17 cellular contexts compared by ENCODE assay signal in genomic region chr12:46461907-46462605, GRCh38.
DNase-seq lines count a peak whose midpoint lies in the region; ATAC-seq, FAIRE-seq and TF ChIP-seq lines count a peak whose summit lies in the region.
"Had no signal": no experiment of that assay in that cellular context is flagged by ENCODE, and none has a peak within 500 bp of the region (broad histone marks: within the 10 kb centered on the region; RNA-seq: fewer than 3 reads in every experiment).

No MANE protein-coding gene starts in this region.

- 0 out of 2 replicates have a peak overlapping the region, but pooled peaks have one; percentile 46 for H3K14ac ChIP-seq in IMR-90 (replicated peaks; ENCODE audit: low read depth, low read length)

- H2AK5ac ChIP-seq in IMR-90 (ENCODE audit: low read depth, low read length): no peak overlapping the region

- H2BK20ac ChIP-seq in IMR-90 (ENCODE audit: low read depth, low read length): peak overlapping the region; percentile 76

- no CpG with 5 or more reads among the region's 4 CpGs for WGBS in IMR-90 (ENCODE audit: extremely low coverage in 2 of 2, insufficient read length in 1 of 2), 2 experiments
- 30% methylated on average over 4 of the region's 4 CpGs for WGBS in K562 (ENCODE audit: insufficient coverage, low coverage, missing lambda C conversion rate)
- 33 to 35% methylated on average over 4 of the region's 4 CpGs for WGBS in thyroid gland, 2 donors

- H3K56ac ChIP-seq in IMR-90 (ENCODE audit: extremely low read depth, insufficient read depth, low read length): no peak overlapping the region

- no peak for DNase-seq in IMR-90
- DNase-seq in K562 (ENCODE audit: extremely low read depth in 1 of 4, low spot score in 3 of 4): no peak
- DNase-seq in myocyte (ENCODE audit: low read depth): peak; percentile 60
- DNase-seq in thyroid gland: no peak
- no peak for DNase-seq in NCI-H1436 (lab: John Stamatoyannopoulos, UW)
- DNase-seq in nucleus accumbens (lab: John Stamatoyannopoulos, UW): no peak
- DNase-seq: activated CD4-positive, CD25-positive, alpha-beta regulatory T cell treated with anti-CD3 and anti-CD28 coated beads, Interleukin-2, amount 50 U/mL, for 72 hours; BE2C; caudate nucleus; endodermal cell; mucosa of descending colon; stimulated activated CD4-positive, alpha-beta T cell treated with anti-CD3 and anti-CD28 coated beads, Interleukin-1b, Interleukin-23, amount 100 ng/mL, for 48 hours; T-helper 17 cell; transverse colon had no signal

- H3K9me1 ChIP-seq in IMR-90 (ENCODE audit: insufficient read depth, low read length) (peaks cover 9% of the 10 kb centered on the region), K562 (ENCODE audit: control insufficient read depth, insufficient read depth, low read length) (no peaks in the 10 kb centered on the region)

- TF ChIP-seq POLR2A in IMR-90 (IDR thresholded peaks at IDR 0.05; ENCODE audit: low read depth, low read length) (no peak), K562 (conservative IDR thresholded peaks at IDR 0.05) (no peak), thyroid gland (IDR thresholded peaks at IDR 0.05) (no peak)

- no peak overlapping the region for H3K27ac ChIP-seq in IMR-90 (ENCODE audit: insufficient read depth, low read length)
- no peak overlapping the region for H3K27ac ChIP-seq in K562 (ENCODE audit: extremely low read depth, low read depth, low read length)
- H3K27ac ChIP-seq in thyroid gland: peak overlapping the region; percentile 2 to 72 (median 32)

- H3K79me1 ChIP-seq in IMR-90 (ENCODE audit: low read depth in 1 of 2, low read length in 2 of 2): peaks cover 0 to 12% of the 10 kb centered on the region in 2 experiments; a peak in 3 of 4 replicates

- H4K91ac ChIP-seq in IMR-90 (ENCODE audit: insufficient read depth, low read depth, low read length): peak overlapping the region; percentile 38; the same call in 1 of the 2 replicates

- POLR2A ChIA-PET in IMR-90 (lab: Charles Lee; ENCODE audit: unreplicated experiment): no interaction called here
- POLR2A ChIA-PET in K562 (lab: Yijun Ruan, JAX): no interaction called here

- H3K9ac ChIP-seq in IMR-90 (ENCODE audit: low read depth, low read length) (no peak overlapping the region), K562 (ENCODE audit: insufficient read depth in 1 of 2, low read depth in 2 of 2, low read length in 2 of 2) (no peak overlapping the region)

- ATAC-seq in IMR-90 (ENCODE audit: low read depth) (no peak), K562 (no peak), GM18520 (IDR thresholded peaks at IDR 0.05; ENCODE audit: unreplicated experiment) (no peak)
- ATAC-seq: gastroesophageal sphincter, T-helper 17 cell had no signal

- TF ChIP-seq CTCF in IMR-90 (conservative IDR thresholded peaks at IDR 0.05; ENCODE audit: low read depth, low read length) (no peak), K562 (IDR thresholded peaks at IDR 0.05 in 2 of 3, conservative IDR thresholded peaks at IDR 0.05 in 1 of 3; ENCODE audit: insufficient read depth in 2 of 3, low read depth in 1 of 3, low read length in 3 of 3) (no peak), thyroid gland (IDR thresholded peaks at IDR 0.05) (no peak)

- no peak overlapping the region; a peak in 1 of 4 replicates for H4K8ac ChIP-seq in IMR-90 (ENCODE audit: low read depth in 2 of 2, low read length in 2 of 2)

- no peak overlapping the region for H3K4me2 ChIP-seq in IMR-90 (ENCODE audit: low read depth, low read length)
- H3K4me2 ChIP-seq in K562 (ENCODE audit: insufficient read depth, low read length): no peak overlapping the region

- H3K18ac ChIP-seq in IMR-90 (ENCODE audit: low read depth, low read length): no peak overlapping the region

- H3K4me3 ChIP-seq in IMR-90 (ENCODE audit: insufficient read depth, low read depth, low read length) (no peak overlapping the region), K562 (no peak overlapping the region), thyroid gland (replicated peaks in 1 of 3) (no peak overlapping the region)
- H3K4me3 ChIP-seq: gastroesophageal sphincter, mucosa of descending colon, transverse colon had no signal

- H2BK15ac ChIP-seq in IMR-90 (ENCODE audit: low read depth, low read length): peak overlapping the region; percentile 51; the same call in 2 of the 3 replicates

- H4K5ac ChIP-seq in IMR-90 (ENCODE audit: low read depth, low read length): peak overlapping the region; percentile 36; the same call in 1 of the 2 replicates

- H3K4me1 ChIP-seq in IMR-90 (ENCODE audit: control insufficient read depth, insufficient read depth, low read length) (peaks cover 8% of the 10 kb centered on the region), K562 (replicated peaks in 1 of 2; ENCODE audit: control insufficient read depth in 2 of 2, insufficient read depth in 2 of 2, low read length in 2 of 2) (peaks cover 0 to 7% of the 10 kb centered on the region in 2 experiments; a peak in 1 of 5 replicates), thyroid gland (peaks cover 18 to 20% of the 10 kb centered on the region in 2 donors)
- H3K4me1 ChIP-seq: BE2C had no signal

- TF ChIP-seq EP300 in K562 (IDR thresholded peaks at IDR 0.05; ENCODE audit: low read length): no peak

- H3K79me2 ChIP-seq in K562 (ENCODE audit: control insufficient read depth, insufficient read depth, low read length): no peaks in the 10 kb centered on the region

- no peak for FAIRE-seq in K562 (lab: Jason Lieb, UNC)
- FAIRE-seq: GM18507 had no signal

- intact Hi-C loops in IMR-90 (cut with micrococcal nuclease) (no loop called here), K562 (cut with micrococcal nuclease) (no loop called here), thyroid gland (cut with DNase I) (no loop called here)

- no peak overlapping the region; the same call in 1 of the 2 replicates for H3K23ac ChIP-seq in IMR-90 (ENCODE audit: low read depth, low read length)

- CTCF ChIA-PET in IMR-90 (lab: Yijun Ruan, JAX): no interaction called here
- CTCF ChIA-PET in K562 (lab: Yijun Ruan, JAX; ENCODE audit: low intra/inter-chr PET ratio): interaction anchor here (0.7 kb wide), 1 partner anchor 711 kb away, joined by 3 read pairs; no protein-coding TSS in a partner anchor

- in situ Hi-C loops in IMR-90 (cut with MboI; ENCODE audit: low sequenced_read_pairs): no loop called here
- in situ Hi-C loops in K562 (cut with MboI): no loop called here

- dilution Hi-C loops in IMR-90 (cut with HindIII; ENCODE audit: low sequenced_read_pairs, unreplicated experiment): no loop called here

- H2AFZ ChIP-seq in IMR-90 (replicated peaks; ENCODE audit: low read length, poor library complexity): no peak overlapping the region
- H2AFZ ChIP-seq in K562 (ENCODE audit: low read depth, low read length): no peak overlapping the region

- peak overlapping the region; percentile 20; the same call in 1 of the 2 replicates for H3K4ac ChIP-seq in IMR-90 (ENCODE audit: low read depth, low read length)

- peak overlapping the region; percentile 52 for H2BK120ac ChIP-seq in IMR-90 (ENCODE audit: low read depth, low read length)

- no peaks in the 10 kb centered on the region for H3K36me3 ChIP-seq in IMR-90 (ENCODE audit: control insufficient read depth, insufficient read depth, low read length)
- no peaks in the 10 kb centered on the region for H3K36me3 ChIP-seq in K562 (ENCODE audit: control insufficient read depth, insufficient read depth, low read length)
- H3K36me3 ChIP-seq in thyroid gland: no peaks in the 10 kb centered on the region
- H3K36me3 ChIP-seq: BE2C, gastroesophageal sphincter, transverse colon had no signal

- H3K27me3 ChIP-seq in IMR-90 (ENCODE audit: control insufficient read depth, insufficient read depth, low read length): no peaks in the 10 kb centered on the region
- no peaks in the 10 kb centered on the region for H3K27me3 ChIP-seq in K562 (ENCODE audit: control insufficient read depth in 2 of 2, insufficient read depth in 2 of 2, low read length in 2 of 2)
- no peaks in the 10 kb centered on the region for H3K27me3 ChIP-seq in thyroid gland
- H3K27me3 ChIP-seq: BE2C, gastroesophageal sphincter, transverse colon had no signal

- H3K9me3 ChIP-seq in IMR-90 (ENCODE audit: control insufficient read depth, insufficient read depth, low read length) (no peaks in the 10 kb centered on the region), K562 (replicated peaks; ENCODE audit: control insufficient read depth, insufficient read depth, low read depth, low read length) (no peaks in the 10 kb centered on the region), thyroid gland (no peaks in the 10 kb centered on the region)
- H3K9me3 ChIP-seq: BE2C, gastroesophageal sphincter, mucosa of descending colon, transverse colon had no signal

- no peak overlapping the region for H2BK5ac ChIP-seq in IMR-90 (ENCODE audit: low read depth, low read length, poor library complexity, severe bottlenecking)

- H4K20me1 ChIP-seq in IMR-90 (ENCODE audit: insufficient read depth, low read length): no peaks in the 10 kb centered on the region
- no peaks in the 10 kb centered on the region for H4K20me1 ChIP-seq in K562 (replicated peaks; ENCODE audit: control insufficient read depth, insufficient read depth, low read length)

- no peak overlapping the region for H2AK9ac ChIP-seq in IMR-90 (replicated peaks; ENCODE audit: low read depth, low read length, poor library complexity)

- no TSS peak for BruUV-seq in IMR-90 (replicated peaks; lab: Mats Ljungman, UMichigan)
- BruUV-seq in K562 (replicated peaks; lab: Mats Ljungman, UMichigan): no TSS peak

- TF ChIP-seq RAD21 in IMR-90 (IDR thresholded peaks at IDR 0.05; ENCODE audit: low read length) (no peak), K562 (CRISPR knock-in tag; conservative IDR thresholded peaks at IDR 0.05 in 1 of 2, IDR thresholded peaks at IDR 0.05 in 1 of 2) (no peak)

TF ChIP-seq in IMR-90, 13 proteins besides CTCF, POLR2A, EP300 and RAD21 (continues in another document):
- TF ChIP-seq CHD1 (IDR thresholded peaks at IDR 0.05; ENCODE audit: low read depth, low read length) (no peak), RCOR1 (IDR thresholded peaks at IDR 0.05; ENCODE audit: insufficient replicate concordance, low read length) (no peak), MAZ (IDR thresholded peaks at IDR 0.05; ENCODE audit: borderline replicate concordance, low read depth, low read length) (no peak)

Comparison
In these comparisons a context has a peak if more than half of its experiments do, and no peak if none do; other contexts are left out.
1. H3K27ac ChIP-seq: peak in thyroid gland (3 of 3); none in IMR-90 (single experiment) and K562 (single experiment).